In the genomic region with DNA sequence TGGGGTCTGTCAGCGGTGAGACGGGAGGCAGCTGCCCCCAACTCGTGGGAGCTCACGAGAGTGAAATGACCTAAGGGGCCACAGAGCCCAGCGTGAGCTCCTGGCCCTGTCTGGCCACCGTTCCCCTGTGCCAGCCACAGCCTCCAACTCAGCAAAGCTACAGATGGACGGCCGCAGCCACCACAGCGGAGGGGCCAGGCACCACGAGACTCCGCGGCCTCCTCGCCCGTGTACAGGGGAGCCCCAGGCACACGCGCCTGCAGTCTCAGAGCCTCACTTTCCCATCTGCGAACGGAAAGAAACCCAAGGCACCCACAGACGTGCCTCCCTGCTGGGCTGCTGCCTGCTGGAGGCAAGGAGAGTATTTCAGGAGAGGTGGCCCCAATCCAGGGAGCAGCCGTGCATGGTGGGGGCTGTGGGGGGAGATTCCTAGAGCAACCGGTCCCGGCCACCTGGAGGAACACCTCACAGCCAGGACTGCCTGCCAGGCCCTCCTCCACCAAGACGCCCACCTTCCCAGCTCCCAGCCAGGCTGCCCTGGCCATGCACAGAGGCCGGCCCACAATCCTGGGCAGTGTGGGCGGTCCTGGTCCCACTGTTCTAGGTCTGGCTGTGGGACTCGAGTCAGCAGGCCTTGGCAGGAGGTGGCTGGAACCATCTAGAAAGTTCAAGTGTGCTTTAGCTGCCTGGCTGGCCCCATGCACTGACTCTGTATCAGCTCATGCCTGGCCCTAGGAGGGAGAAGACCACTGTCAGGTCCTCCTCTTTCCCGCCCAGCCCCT, we compare ENCODE assay signal across 1 cellular context.
TF ChIP-seq lines count a peak whose summit lies in the region.

No MANE protein-coding gene starts in this region.

TF ChIP-seq in GM23338, 12 proteins besides CTCF, POLR2A, EP300 and RAD21:
- TF ChIP-seq, protein P1, sequence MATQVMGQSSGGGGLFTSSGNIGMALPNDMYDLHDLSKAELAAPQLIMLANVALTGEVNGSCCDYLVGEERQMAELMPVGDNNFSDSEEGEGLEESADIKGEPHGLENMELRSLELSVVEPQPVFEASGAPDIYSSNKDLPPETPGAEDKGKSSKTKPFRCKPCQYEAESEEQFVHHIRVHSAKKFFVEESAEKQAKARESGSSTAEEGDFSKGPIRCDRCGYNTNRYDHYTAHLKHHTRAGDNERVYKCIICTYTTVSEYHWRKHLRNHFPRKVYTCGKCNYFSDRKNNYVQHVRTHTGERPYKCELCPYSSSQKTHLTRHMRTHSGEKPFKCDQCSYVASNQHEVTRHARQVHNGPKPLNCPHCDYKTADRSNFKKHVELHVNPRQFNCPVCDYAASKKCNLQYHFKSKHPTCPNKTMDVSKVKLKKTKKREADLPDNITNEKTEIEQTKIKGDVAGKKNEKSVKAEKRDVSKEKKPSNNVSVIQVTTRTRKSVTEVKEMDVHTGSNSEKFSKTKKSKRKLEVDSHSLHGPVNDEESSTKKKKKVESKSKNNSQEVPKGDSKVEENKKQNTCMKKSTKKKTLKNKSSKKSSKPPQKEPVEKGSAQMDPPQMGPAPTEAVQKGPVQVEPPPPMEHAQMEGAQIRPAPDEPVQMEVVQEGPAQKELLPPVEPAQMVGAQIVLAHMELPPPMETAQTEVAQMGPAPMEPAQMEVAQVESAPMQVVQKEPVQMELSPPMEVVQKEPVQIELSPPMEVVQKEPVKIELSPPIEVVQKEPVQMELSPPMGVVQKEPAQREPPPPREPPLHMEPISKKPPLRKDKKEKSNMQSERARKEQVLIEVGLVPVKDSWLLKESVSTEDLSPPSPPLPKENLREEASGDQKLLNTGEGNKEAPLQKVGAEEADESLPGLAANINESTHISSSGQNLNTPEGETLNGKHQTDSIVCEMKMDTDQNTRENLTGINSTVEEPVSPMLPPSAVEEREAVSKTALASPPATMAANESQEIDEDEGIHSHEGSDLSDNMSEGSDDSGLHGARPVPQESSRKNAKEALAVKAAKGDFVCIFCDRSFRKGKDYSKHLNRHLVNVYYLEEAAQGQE (IDR thresholded peaks at IDR 0.05; ENCODE audit: unreplicated experiment) = no peak
- TF ChIP-seq, protein P2, sequence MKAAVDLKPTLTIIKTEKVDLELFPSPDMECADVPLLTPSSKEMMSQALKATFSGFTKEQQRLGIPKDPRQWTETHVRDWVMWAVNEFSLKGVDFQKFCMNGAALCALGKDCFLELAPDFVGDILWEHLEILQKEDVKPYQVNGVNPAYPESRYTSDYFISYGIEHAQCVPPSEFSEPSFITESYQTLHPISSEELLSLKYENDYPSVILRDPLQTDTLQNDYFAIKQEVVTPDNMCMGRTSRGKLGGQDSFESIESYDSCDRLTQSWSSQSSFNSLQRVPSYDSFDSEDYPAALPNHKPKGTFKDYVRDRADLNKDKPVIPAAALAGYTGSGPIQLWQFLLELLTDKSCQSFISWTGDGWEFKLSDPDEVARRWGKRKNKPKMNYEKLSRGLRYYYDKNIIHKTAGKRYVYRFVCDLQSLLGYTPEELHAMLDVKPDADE (IDR thresholded peaks at IDR 0.05) = no peak
- no peak for TF ChIP-seq ZNF331 (CRISPR knock-in tag; IDR thresholded peaks at IDR 0.05; ENCODE audit: low read depth)
- no peak for TF ChIP-seq NANOG (IDR thresholded peaks at IDR 0.05; ENCODE audit: borderline replicate concordance)
- TF ChIP-seq JUNB (IDR thresholded peaks at IDR 0.05; ENCODE audit: unreplicated experiment) = no peak
